ENCODE assay signal across 12 cellular contexts in genomic region chr11:65941720-65942310, GRCh38. TPM values are rescaled to one million over a fixed set of nuclear protein-coding genes. Genes with fewer than 3 reads are reported as not detected.
DNase-seq lines count a peak whose midpoint lies in the region; ATAC-seq, FAIRE-seq and TF ChIP-seq lines count a peak whose summit lies in the region.
"Had no signal": no experiment of that assay in that cellular context is flagged by ENCODE, and none has a peak within 500 bp of the region (broad histone marks: within the 10 kb centered on the region; RNA-seq: fewer than 3 reads in every experiment).

No MANE protein-coding gene starts in this region.

- peaks cover 14% of the 10 kb centered on the region for H3K4me1 Mint-ChIP-seq in endodermal cell

- TF ChIP-seq EP300 in HepG2 (IDR thresholded peaks at IDR 0.05; ENCODE audit: low read depth in 2 of 2, low read length in 2 of 2) = no peak
- no peak for TF ChIP-seq EP300 in HepG2 (CRISPR knock-in tag; IDR thresholded peaks at IDR 0.05; ENCODE audit: borderline replicate concordance)

- peaks cover 5% of the 10 kb centered on the region for H3K27me3 Mint-ChIP-seq in endodermal cell (ENCODE audit: insufficient read depth)

- no peak overlapping the region for H2AFZ ChIP-seq in HepG2 (ENCODE audit: low read length)

- no peaks in the 10 kb centered on the region for H3K9me3 ChIP-seq in HepG2 (ENCODE audit: low read length)
- no peaks in the 10 kb centered on the region for H3K9me3 ChIP-seq in right lobe of liver
- no peaks in the 10 kb centered on the region for H3K9me3 ChIP-seq in left lung
- H3K9me3 ChIP-seq in endodermal cell (ENCODE audit: control insufficient read depth, low read length) = no peaks in the 10 kb centered on the region
- H3K9me3 ChIP-seq: gastroesophageal sphincter had no signal

- H3K4me2 ChIP-seq in HepG2 (ENCODE audit: low read depth, low read length) = peak overlapping the region; percentile 24; the same call in 1 of the 2 replicates

- H3K9ac ChIP-seq in HepG2 (ENCODE audit: insufficient read depth, low read depth, low read length) = no peak overlapping the region
- no peak overlapping the region for H3K9ac ChIP-seq in endodermal cell (ENCODE audit: extremely low read depth, low read length, poor library complexity, severe bottlenecking)

- no peak overlapping the region; a peak in 1 of 6 replicates for H3K4me3 ChIP-seq in HepG2 (replicated peaks in 1 of 3; ENCODE audit: insufficient read depth in 1 of 3, low read depth in 2 of 3, low read length in 3 of 3)
- H3K4me3 ChIP-seq in right lobe of liver = no peak overlapping the region
- no peak overlapping the region for H3K4me3 ChIP-seq in left lung
- H3K4me3 ChIP-seq in endodermal cell (ENCODE audit: low read length) = no peak overlapping the region
- H3K4me3 ChIP-seq: gastroesophageal sphincter had no signal

- in situ Hi-C loops in HepG2 (cut with HindIII; ENCODE audit: extremely low pct_ligation_motif_present, low pct_unique_long_range_greater_than_20kb) = no loop called here

- no peak for ATAC-seq in HepG2
- ATAC-seq in right lobe of liver = no peak
- ATAC-seq in left lung = peak; percentile 23

- H3K4me3 Mint-ChIP-seq in endodermal cell = no peak overlapping the region

- H3K27me3 ChIP-seq in HepG2 (ENCODE audit: control insufficient read depth in 1 of 2, insufficient read depth in 2 of 2, low read length in 2 of 2) = peaks cover 0 to 22% of the 10 kb centered on the region in 2 experiments; a peak in 3 of 5 replicates
- H3K27me3 ChIP-seq in right lobe of liver = no peaks in the 10 kb centered on the region
- H3K27me3 ChIP-seq in left lung = no peaks in the 10 kb centered on the region
- no peaks in the 10 kb centered on the region for H3K27me3 ChIP-seq in endodermal cell (ENCODE audit: control insufficient read depth, insufficient read depth, low read length, poor library complexity, severe bottlenecking)

- CTCF ChIA-PET in HepG2 (lab: Yijun Ruan, JAX; ENCODE audit: low intra/inter-chr PET ratio, low total read pairs) = no interaction called here

- no peaks in the 10 kb centered on the region for H3K79me2 ChIP-seq in HepG2 (ENCODE audit: insufficient read depth, low read length)

- TF ChIP-seq RAD21 in HepG2 (CRISPR knock-in tag; IDR thresholded peaks at IDR 0.05) = no peak

- no peaks in the 10 kb centered on the region for H3K9me3 Mint-ChIP-seq in endodermal cell

- no peak overlapping the region for H3K27ac Mint-ChIP-seq in endodermal cell

- no peak for FAIRE-seq in HepG2 (lab: Jason Lieb, UNC)

- H3K4me1 ChIP-seq in HepG2 (ENCODE audit: insufficient read depth, low read length) (peaks cover 54% of the 10 kb centered on the region), right lobe of liver (no peaks in the 10 kb centered on the region), left lung (peaks cover 0 to 19% of the 10 kb centered on the region in 2 donors), endodermal cell (ENCODE audit: control insufficient read depth, insufficient read depth, low read length) (peaks cover 6% of the 10 kb centered on the region)
- H3K4me1 ChIP-seq: gastroesophageal sphincter had no signal

- H4K20me1 ChIP-seq in HepG2 (ENCODE audit: insufficient read depth, low read length) = no peaks in the 10 kb centered on the region

- H3K27ac ChIP-seq in HepG2 (ENCODE audit: extremely low read length, insufficient read depth, low read length) (no peak overlapping the region), right lobe of liver (no peak overlapping the region), left lung (peak overlapping the region in 1 of 2 donors; percentile 88), endodermal cell (ENCODE audit: low read depth, low read length) (no peak overlapping the region)

- 26% methylated on average over 9 of the region's 9 CpGs for WGBS in HepG2 (ENCODE audit: low lambda C conversion rate)
- WGBS in right lobe of liver (ENCODE audit: insufficient coverage, low coverage, low lambda C conversion rate, missing lambda C conversion rate) = 62% methylated on average over 8 of the region's 9 CpGs
- 87 to 89% methylated on average over 9 of the region's 9 CpGs for WGBS in endodermal cell (ENCODE audit: insufficient coverage in 1 of 2, insufficient read length in 1 of 2), 2 experiments

- TF ChIP-seq POLR2A in HepG2 (IDR thresholded peaks at IDR 0.05; ENCODE audit: insufficient read depth in 1 of 2, low read depth in 2 of 2, low read length in 2 of 2) = no peak
- TF ChIP-seq POLR2A in right lobe of liver (IDR thresholded peaks at IDR 0.05) = no peak

- H3K36me3 Mint-ChIP-seq in endodermal cell (ENCODE audit: low read depth) = no peaks in the 10 kb centered on the region

- intact Hi-C loops in HepG2 (cut with micrococcal nuclease; ENCODE audit: unreplicated experiment) (no loop called here), right lobe of liver (cut with DNase I) (no loop called here), left lung (cut with DNase I) (no loop called here)

- DNase-seq in HepG2 (ENCODE audit: low spot score) (no peak), right lobe of liver (no peak), left lung (peak in 1 of 2 donors; percentile 14), SKM-1 treated with dmso at 0.1 percent for 144 hours (lab: John Stamatoyannopoulos, UW; ENCODE audit: unreplicated experiment) (no peak), endodermal cell (no peak)
- no peak for DNase-seq in activated effector memory CD4-positive, alpha-beta T cell treated with anti-CD3 and anti-CD28 coated beads, Interleukin-2, amount 50 U/mL, for 16 hours
- DNase-seq: effector CD4-positive, alpha-beta T cell; GOT3; NCI-H1092 treated with DMSO at 0.1 percent for 48 hours; NCI-H2171 had no signal

- POLR2A ChIA-PET in HepG2 (lab: Yijun Ruan, JAX) = no interaction called here

- TF ChIP-seq CTCF in HepG2 (CRISPR knock-in tag; IDR thresholded peaks at IDR 0.05) = no peak
- TF ChIP-seq CTCF in right lobe of liver (IDR thresholded peaks at IDR 0.05) = no peak
- no peak for TF ChIP-seq CTCF in left lung (IDR thresholded peaks at IDR 0.05)
- no peak for TF ChIP-seq CTCF in endodermal cell (conservative IDR thresholded peaks at IDR 0.05)

- no TSS peak for BruUV-seq in HepG2 (replicated peaks; lab: Mats Ljungman, UMichigan)

- H3K36me3 ChIP-seq in HepG2 (replicated peaks in 1 of 2; ENCODE audit: control insufficient read depth in 1 of 2, insufficient read depth in 2 of 2, low read length in 2 of 2) (no peaks in the 10 kb centered on the region), right lobe of liver (no peaks in the 10 kb centered on the region), left lung (no peaks in the 10 kb centered on the region), endodermal cell (ENCODE audit: control insufficient read depth, insufficient read depth, low read length) (no peaks in the 10 kb centered on the region)
- H3K36me3 ChIP-seq: gastroesophageal sphincter had no signal

RNA-seq across cellular contexts. Expression of gene TSGA10IP, which starts 3.5 kb away (rescaled TPM):
- total RNA-seq in HepG2 (2016; rRNA removed; fragmentation: Illumina TruSeq; extraction: Trizol) (not detected in 2 replicates), right lobe of liver (not detected), left lung (not detected), endodermal cell (1 to 10 TPM in 1 of 2 donors, under 1 TPM in 1; 0.97 to 5.6 TPM)
- total RNA-seq in HepG2 (2016; cell fraction: cytosol; rRNA removed; fragmentation: Illumina TruSeq; extraction: Trizol; ENCODE audit: low read depth) = not detected in 2 replicates
- 0.12 TPM in 1 of 2 replicates, not detected in the other for total RNA-seq in HepG2 (2016; cell fraction: insoluble cytoplasmic fraction; rRNA removed; fragmentation: Illumina TruSeq; extraction: Trizol)
- not detected in 2 replicates for total RNA-seq in HepG2 (2016; cell fraction: membrane; rRNA removed; fragmentation: Illumina TruSeq; extraction: Trizol)
- total RNA-seq in HepG2 (2016; cell fraction: nucleus; rRNA removed; fragmentation: Illumina TruSeq; extraction: Trizol) = not detected in 2 replicates
- 0.07 TPM in 1 of 2 replicates, not detected in the other for polyA plus RNA-seq in HepG2 (2011; rRNA removed)
- polyA plus RNA-seq in HepG2 (2011; cell fraction: cytosol; rRNA removed) = 0.05 and 0.12 TPM in 2 replicates
- 0.21 and 0.23 TPM in 2 replicates for polyA plus RNA-seq in HepG2 (2011; cell fraction: nucleus; rRNA removed)
- 0.07 and 0.12 TPM in 2 replicates for polyA plus RNA-seq in HepG2 (2012)
- polyA plus RNA-seq in HepG2 (2016; cell fraction: cytosol; fragmentation: Illumina TruSeq; extraction: Trizol; ENCODE audit: low read depth) = 0.24 TPM in 1 of 2 replicates, not detected in the other
- not detected in 2 replicates for polyA plus RNA-seq in HepG2 (2016; cell fraction: insoluble cytoplasmic fraction; fragmentation: Illumina TruSeq; extraction: Trizol; ENCODE audit: low read depth)
- polyA plus RNA-seq in HepG2 (2016; cell fraction: membrane; fragmentation: Illumina TruSeq; extraction: Trizol; ENCODE audit: low read depth) = not detected in 2 replicates
- not detected in 2 replicates for polyA plus RNA-seq in HepG2 (2016; cell fraction: nucleus; fragmentation: Illumina TruSeq; extraction: Trizol; ENCODE audit: insufficient read depth, low read depth)
- 0.12 TPM in 1 of 2 replicates, not detected in the other for polyA minus RNA-seq in HepG2 (2011; rRNA and poly(A)+ RNA removed; ENCODE audit: low replicate concordance)
- polyA minus RNA-seq in HepG2 (2011; cell fraction: cytosol; rRNA and poly(A)+ RNA removed) = not detected in 2 replicates
- polyA minus RNA-seq in HepG2 (2011; cell fraction: nucleus; rRNA and poly(A)+ RNA removed) = 0.37 TPM in 1 of 2 replicates, not detected in the other
- 2.2 TPM for polyA plus RNA-seq in endodermal cell (2013, experiment 1 of 2)
- polyA plus RNA-seq in endodermal cell (2013, experiment 2 of 2) = 1.9 TPM
- total RNA-seq: gastroesophageal sphincter; T-helper 2 cell treated with Interferon-gamma antibody and Interleukin-4, amounts not matched to agents 100 ng/mL and 5 ng/mL, for 36 hours had no signal

RNA-seq across cellular contexts. Expression of gene SART1, which starts 19.7 kb away (rescaled TPM):
- total RNA-seq in HepG2 (2016; rRNA removed; fragmentation: Illumina TruSeq; extraction: Trizol) (18.1 and 22.5 TPM in 2 replicates), right lobe of liver (10 to 100 TPM; 14.3 to 34.1 (median 20.6) TPM), left lung (10 to 100 TPM; 34.1 to 50.8 TPM), endodermal cell (10 to 100 TPM; 50.6 to 52.0 TPM)
- total RNA-seq in HepG2 (2016; cell fraction: cytosol; rRNA removed; fragmentation: Illumina TruSeq; extraction: Trizol; ENCODE audit: low read depth) = 9.9 and 12.6 TPM in 2 replicates
- total RNA-seq in HepG2 (2016; cell fraction: insoluble cytoplasmic fraction; rRNA removed; fragmentation: Illumina TruSeq; extraction: Trizol) = 12.3 and 22.5 TPM in 2 replicates
- 9.7 and 12.2 TPM in 2 replicates for total RNA-seq in HepG2 (2016; cell fraction: membrane; rRNA removed; fragmentation: Illumina TruSeq; extraction: Trizol)
- 15.9 and 17.5 TPM in 2 replicates for total RNA-seq in HepG2 (2016; cell fraction: nucleus; rRNA removed; fragmentation: Illumina TruSeq; extraction: Trizol)
- 11.3 and 13.1 TPM in 2 replicates for polyA plus RNA-seq in HepG2 (2011; rRNA removed)
- polyA plus RNA-seq in HepG2 (2011; cell fraction: cytosol; rRNA removed) = 7.2 and 7.5 TPM in 2 replicates
- polyA plus RNA-seq in HepG2 (2011; cell fraction: nucleus; rRNA removed) = 32.9 and 42.8 TPM in 2 replicates
- polyA plus RNA-seq in HepG2 (2012) = 17.3 and 24.6 TPM in 2 replicates
- polyA plus RNA-seq in HepG2 (2016; cell fraction: cytosol; fragmentation: Illumina TruSeq; extraction: Trizol; ENCODE audit: low read depth) = 8.9 and 10.6 TPM in 2 replicates
- polyA plus RNA-seq in HepG2 (2016; cell fraction: insoluble cytoplasmic fraction; fragmentation: Illumina TruSeq; extraction: Trizol; ENCODE audit: low read depth) = 26.7 and 35.4 TPM in 2 replicates
- 9.0 and 11.4 TPM in 2 replicates for polyA plus RNA-seq in HepG2 (2016; cell fraction: membrane; fragmentation: Illumina TruSeq; extraction: Trizol; ENCODE audit: low read depth)
- polyA plus RNA-seq in HepG2 (2016; cell fraction: nucleus; fragmentation: Illumina TruSeq; extraction: Trizol; ENCODE audit: insufficient read depth, low read depth) = 48.2 and 61.5 TPM in 2 replicates
- polyA minus RNA-seq in HepG2 (2011; rRNA and poly(A)+ RNA removed; ENCODE audit: low replicate concordance) = 11.0 and 12.8 TPM in 2 replicates
- polyA minus RNA-seq in HepG2 (2011; cell fraction: cytosol; rRNA and poly(A)+ RNA removed) = 8.1 and 11.4 TPM in 2 replicates
- 9.7 and 11.7 TPM in 2 replicates for polyA minus RNA-seq in HepG2 (2011; cell fraction: nucleus; rRNA and poly(A)+ RNA removed)
- polyA plus RNA-seq in endodermal cell (2013, experiment 1 of 2) = 49.2 TPM
- polyA plus RNA-seq in endodermal cell (2013, experiment 2 of 2) = 40.9 TPM

RNA-seq across cellular contexts. Expression of gene DRAP1, which starts 22.6 kb away (rescaled TPM):
- total RNA-seq in HepG2 (2016; rRNA removed; fragmentation: Illumina TruSeq; extraction: Trizol) (31.5 and 52.3 TPM in 2 replicates), right lobe of liver (10 to 100 TPM; 21.8 to 50.8 (median 32.6) TPM), left lung (10 to 100 TPM; 61.0 to 64.5 TPM), endodermal cell (100 to 1,000 TPM in 1 of 2 donors, 10 to 100 TPM in 1; 83.8 to 103 TPM)
- total RNA-seq in HepG2 (2016; cell fraction: cytosol; rRNA removed; fragmentation: Illumina TruSeq; extraction: Trizol; ENCODE audit: low read depth) = 32.1 and 35.5 TPM in 2 replicates
- 29.7 and 54.9 TPM in 2 replicates for total RNA-seq in HepG2 (2016; cell fraction: insoluble cytoplasmic fraction; rRNA removed; fragmentation: Illumina TruSeq; extraction: Trizol)
- total RNA-seq in HepG2 (2016; cell fraction: membrane; rRNA removed; fragmentation: Illumina TruSeq; extraction: Trizol) = 34.4 and 36.2 TPM in 2 replicates
- 27.2 and 28.4 TPM in 2 replicates for total RNA-seq in HepG2 (2016; cell fraction: nucleus; rRNA removed; fragmentation: Illumina TruSeq; extraction: Trizol)
- 44.6 and 46.8 TPM in 2 replicates for polyA plus RNA-seq in HepG2 (2011; rRNA removed)
- polyA plus RNA-seq in HepG2 (2011; cell fraction: cytosol; rRNA removed) = 49.1 and 57.2 TPM in 2 replicates
- 60.0 and 61.5 TPM in 2 replicates for polyA plus RNA-seq in HepG2 (2011; cell fraction: nucleus; rRNA removed)
- 65.4 and 72.6 TPM in 2 replicates for polyA plus RNA-seq in HepG2 (2012)
- polyA plus RNA-seq in HepG2 (2016; cell fraction: cytosol; fragmentation: Illumina TruSeq; extraction: Trizol; ENCODE audit: low read depth) = 41.4 and 45.7 TPM in 2 replicates
- polyA plus RNA-seq in HepG2 (2016; cell fraction: insoluble cytoplasmic fraction; fragmentation: Illumina TruSeq; extraction: Trizol; ENCODE audit: low read depth) = 38.9 and 53.1 TPM in 2 replicates
- polyA plus RNA-seq in HepG2 (2016; cell fraction: membrane; fragmentation: Illumina TruSeq; extraction: Trizol; ENCODE audit: low read depth) = 47.1 TPM in 2 replicates
- 78.1 and 86.0 TPM in 2 replicates for polyA plus RNA-seq in HepG2 (2016; cell fraction: nucleus; fragmentation: Illumina TruSeq; extraction: Trizol; ENCODE audit: insufficient read depth, low read depth)
- polyA minus RNA-seq in HepG2 (2011; rRNA and poly(A)+ RNA removed; ENCODE audit: low replicate concordance) = 10.1 and 14.3 TPM in 2 replicates
- polyA minus RNA-seq in HepG2 (2011; cell fraction: cytosol; rRNA and poly(A)+ RNA removed) = 12.9 and 15.7 TPM in 2 replicates
- polyA minus RNA-seq in HepG2 (2011; cell fraction: nucleus; rRNA and poly(A)+ RNA removed) = 3.5 and 6.6 TPM in 2 replicates
- 107 TPM for polyA plus RNA-seq in endodermal cell (2013, experiment 1 of 2)
- 106 TPM for polyA plus RNA-seq in endodermal cell (2013, experiment 2 of 2)

RNA-seq across cellular contexts. Expression of gene C11orf68, which starts 23.0 kb away (rescaled TPM):
- 8.4 and 10.0 TPM in 2 replicates for total RNA-seq in HepG2 (2016; rRNA removed; fragmentation: Illumina TruSeq; extraction: Trizol)
- total RNA-seq in HepG2 (2016; cell fraction: cytosol; rRNA removed; fragmentation: Illumina TruSeq; extraction: Trizol; ENCODE audit: low read depth) = 3.6 and 3.9 TPM in 2 replicates
- total RNA-seq in HepG2 (2016; cell fraction: insoluble cytoplasmic fraction; rRNA removed; fragmentation: Illumina TruSeq; extraction: Trizol) = 7.4 and 8.6 TPM in 2 replicates
- 8.6 and 9.6 TPM in 2 replicates for total RNA-seq in HepG2 (2016; cell fraction: membrane; rRNA removed; fragmentation: Illumina TruSeq; extraction: Trizol)
- total RNA-seq in HepG2 (2016; cell fraction: nucleus; rRNA removed; fragmentation: Illumina TruSeq; extraction: Trizol) = 7.0 and 7.1 TPM in 2 replicates
- 28.3 and 37.2 TPM in 2 replicates for polyA plus RNA-seq in HepG2 (2011; rRNA removed)
- polyA plus RNA-seq in HepG2 (2011; cell fraction: cytosol; rRNA removed) = 23.1 and 32.1 TPM in 2 replicates
- 31.1 and 33.6 TPM in 2 replicates for polyA plus RNA-seq in HepG2 (2011; cell fraction: nucleus; rRNA removed)
- 19.7 and 19.8 TPM in 2 replicates for polyA plus RNA-seq in HepG2 (2012)
- polyA plus RNA-seq in HepG2 (2016; cell fraction: cytosol; fragmentation: Illumina TruSeq; extraction: Trizol; ENCODE audit: low read depth) = 6.4 and 6.8 TPM in 2 replicates
- polyA plus RNA-seq in HepG2 (2016; cell fraction: insoluble cytoplasmic fraction; fragmentation: Illumina TruSeq; extraction: Trizol; ENCODE audit: low read depth) = 21.1 and 22.6 TPM in 2 replicates
- 11.3 and 12.7 TPM in 2 replicates for polyA plus RNA-seq in HepG2 (2016; cell fraction: membrane; fragmentation: Illumina TruSeq; extraction: Trizol; ENCODE audit: low read depth)
- 15.2 and 18.0 TPM in 2 replicates for polyA plus RNA-seq in HepG2 (2016; cell fraction: nucleus; fragmentation: Illumina TruSeq; extraction: Trizol; ENCODE audit: insufficient read depth, low read depth)
- polyA minus RNA-seq in HepG2 (2011; rRNA and poly(A)+ RNA removed; ENCODE audit: low replicate concordance) = 31.8 and 49.3 TPM in 2 replicates
- 21.2 and 24.3 TPM in 2 replicates for polyA minus RNA-seq in HepG2 (2011; cell fraction: cytosol; rRNA and poly(A)+ RNA removed)
- 14.2 and 14.8 TPM in 2 replicates for polyA minus RNA-seq in HepG2 (2011; cell fraction: nucleus; rRNA and poly(A)+ RNA removed)
- 10 to 100 TPM in 4 of 6 experiments, 1 to 10 TPM in 2; 6.5 to 14.0 (median 12.4) TPM for total RNA-seq in right lobe of liver
- total RNA-seq in left lung = 10 to 100 TPM; 29.6 to 35.0 TPM
- total RNA-seq in endodermal cell = 10 to 100 TPM; 26.0 to 29.1 TPM
- polyA plus RNA-seq in endodermal cell (2013, experiment 1 of 2) = 29.7 TPM
- polyA plus RNA-seq in endodermal cell (2013, experiment 2 of 2) = 26.7 TPM

RNA-seq across cellular contexts. Expression of gene FOSL1, which starts 41.6 kb away (rescaled TPM):
- 3.1 and 4.0 TPM in 2 replicates for total RNA-seq in HepG2 (2016; rRNA removed; fragmentation: Illumina TruSeq; extraction: Trizol)
- total RNA-seq in HepG2 (2016; cell fraction: cytosol; rRNA removed; fragmentation: Illumina TruSeq; extraction: Trizol; ENCODE audit: low read depth) = 1.9 and 2.0 TPM in 2 replicates
- 3.1 and 3.9 TPM in 2 replicates for total RNA-seq in HepG2 (2016; cell fraction: insoluble cytoplasmic fraction; rRNA removed; fragmentation: Illumina TruSeq; extraction: Trizol)
- 3.6 and 3.8 TPM in 2 replicates for total RNA-seq in HepG2 (2016; cell fraction: membrane; rRNA removed; fragmentation: Illumina TruSeq; extraction: Trizol)
- total RNA-seq in HepG2 (2016; cell fraction: nucleus; rRNA removed; fragmentation: Illumina TruSeq; extraction: Trizol) = 2.9 and 3.0 TPM in 2 replicates
- 2.8 and 4.1 TPM in 2 replicates for polyA plus RNA-seq in HepG2 (2011; rRNA removed)
- polyA plus RNA-seq in HepG2 (2011; cell fraction: cytosol; rRNA removed) = 1.2 and 1.3 TPM in 2 replicates
- 5.4 and 6.6 TPM in 2 replicates for polyA plus RNA-seq in HepG2 (2011; cell fraction: nucleus; rRNA removed)
- 3.6 and 8.7 TPM in 2 replicates for polyA plus RNA-seq in HepG2 (2012)
- polyA plus RNA-seq in HepG2 (2016; cell fraction: cytosol; fragmentation: Illumina TruSeq; extraction: Trizol; ENCODE audit: low read depth) = 3.2 and 3.7 TPM in 2 replicates
- polyA plus RNA-seq in HepG2 (2016; cell fraction: insoluble cytoplasmic fraction; fragmentation: Illumina TruSeq; extraction: Trizol; ENCODE audit: low read depth) = 10.6 and 14.5 TPM in 2 replicates
- polyA plus RNA-seq in HepG2 (2016; cell fraction: membrane; fragmentation: Illumina TruSeq; extraction: Trizol; ENCODE audit: low read depth) = 7.3 and 8.5 TPM in 2 replicates
- polyA plus RNA-seq in HepG2 (2016; cell fraction: nucleus; fragmentation: Illumina TruSeq; extraction: Trizol; ENCODE audit: insufficient read depth, low read depth) = 9.9 and 15.5 TPM in 2 replicates
- 3.5 and 6.1 TPM in 2 replicates for polyA minus RNA-seq in HepG2 (2011; rRNA and poly(A)+ RNA removed; ENCODE audit: low replicate concordance)
- polyA minus RNA-seq in HepG2 (2011; cell fraction: cytosol; rRNA and poly(A)+ RNA removed) = 1.2 and 1.6 TPM in 2 replicates
- polyA minus RNA-seq in HepG2 (2011; cell fraction: nucleus; rRNA and poly(A)+ RNA removed) = 3.0 and 3.9 TPM in 2 replicates
- total RNA-seq in right lobe of liver = 1 to 10 TPM in 1 of 6 experiments, under 1 TPM in 3, not detected in 2; 0.35 to 1.2 (median 0.89) TPM
- 10 to 100 TPM in 1 of 2 donors, 1 to 10 TPM in 1; 3.4 to 16.3 TPM for total RNA-seq in left lung
- total RNA-seq in endodermal cell = 1 to 10 TPM in 1 of 2 donors, not detected in 1; 1.8 TPM
- 3.0 TPM for polyA plus RNA-seq in endodermal cell (2013, experiment 1 of 2)
- 1.9 TPM for polyA plus RNA-seq in endodermal cell (2013, experiment 2 of 2)
